28 cellular contexts compared by ENCODE assay signal in genomic region chr4:15852524-15852923, GRCh38.
"Had no signal": no experiment of that assay in that cellular context is flagged by ENCODE, and none has a peak within 500 bp of the region (broad histone marks: within the 10 kb centered on the region; RNA-seq: fewer than 3 reads in every experiment).

No MANE protein-coding gene starts in this region.

- H3K27me3 Mint-ChIP-seq: activated naive CD4-positive, alpha-beta T cell treated with anti-CD3 and anti-CD28 coated beads, Interleukin-2, amount 10 ng/mL, durations not matched to agents 7 days and 5 days; activated naive CD8-positive, alpha-beta T cell treated with anti-CD3 and anti-CD28 coated beads for 36 hours had no signal

- H3K36me3 ChIP-seq: brain microvascular endothelial cell, SJCRH30, WERI-Rb-1 had no signal

- H3K9me3 ChIP-seq: SJCRH30 had no signal

- H3K9me3 Mint-ChIP-seq: activated CD4-positive, alpha-beta T cell treated with anti-CD3 and anti-CD28 coated beads, Interleukin-2, amount 10 ng/mL, durations not matched to agents 7 days and 5 days; activated naive CD4-positive, alpha-beta T cell treated with anti-CD3 and anti-CD28 coated beads, Interleukin-2, amount 10 ng/mL, durations not matched to agents 7 days and 5 days; activated naive CD8-positive, alpha-beta T cell treated with anti-CD3 and anti-CD28 coated beads for 36 hours; activated T-cell treated with anti-CD3 and anti-CD28 coated beads, Interleukin-2, amount 50 U/mL, for 4 hours; activated T-helper 1 cell treated with anti-CD3 and anti-CD28 coated beads, Interleukin-12 subunit alpha, Interleukin-12 subunit beta, Interleukin-2, Interleukin-4 antibody, amounts not matched to agents 30 ng/mL and 10 ng/mL and 1 ng/mL, durations not matched to agents 14 hours and 24 hours and 36 hours had no signal

- H3K4me3 Mint-ChIP-seq: activated CD4-positive, alpha-beta T cell treated with anti-CD3 and anti-CD28 coated beads, Interleukin-2, amount 10 ng/mL, durations not matched to agents 7 days and 5 days; activated CD8-positive, alpha-beta T cell treated with anti-CD3 and anti-CD28 coated beads, Interleukin-2, amount 10 ng/mL, durations not matched to agents 7 days and 5 days; activated naive CD4-positive, alpha-beta T cell treated with anti-CD3 and anti-CD28 coated beads, Interleukin-2, amount 10 ng/mL, durations not matched to agents 7 days and 5 days; activated naive CD8-positive, alpha-beta T cell treated with anti-CD3 and anti-CD28 coated beads for 36 hours; activated T-cell treated with anti-CD3 and anti-CD28 coated beads, Interleukin-2, amount 50 U/mL, for 4 hours; activated T-helper 1 cell treated with anti-CD3 and anti-CD28 coated beads, Interleukin-12 subunit alpha, Interleukin-12 subunit beta, Interleukin-2, Interleukin-4 antibody, amounts not matched to agents 30 ng/mL and 10 ng/mL and 1 ng/mL, durations not matched to agents 14 hours and 24 hours and 36 hours had no signal

- H3K4me3 ChIP-seq: SJCRH30, SK-N-MC had no signal

- H3K27me3 ChIP-seq: brain microvascular endothelial cell had no signal

- DNase-seq: activated CD4-positive, alpha-beta T cell treated with anti-CD3 and anti-CD28 coated beads for 1 hour; activated CD4-positive, alpha-beta T cell treated with anti-CD3 and anti-CD28 coated beads, Interleukin-2, amount 10 ng/mL, durations not matched to agents 7 days and 5 days; activated CD4-positive, alpha-beta T cell treated with anti-CD3 and anti-CD28 coated beads, Interleukin-2, amount 50 U/mL, for 48 hours; activated CD4-positive, CD25-positive, alpha-beta regulatory T cell; activated CD8-positive, alpha-beta memory T cell treated with anti-CD3 and anti-CD28 coated beads, Interleukin-2, amount 50 U/mL, for 4 hours; activated CD8-positive, alpha-beta T cell treated with anti-CD3 and anti-CD28 coated beads, Interleukin-2, amount 10 ng/mL, durations not matched to agents 7 days and 5 days; activated naive CD4-positive, alpha-beta T cell treated with anti-CD3 and anti-CD28 coated beads, Interleukin-2, amount 10 ng/mL, durations not matched to agents 7 days and 5 days; activated naive CD8-positive, alpha-beta T cell treated with anti-CD3 and anti-CD28 coated beads for 36 hours; activated T-cell treated with anti-CD3 and anti-CD28 coated beads for 4 hours; activated T-cell treated with anti-CD3 and anti-CD28 coated beads, Interleukin-2, amount 50 U/mL, for 4 hours; amniotic stem cell; aorta; brain microvascular endothelial cell; central memory CD4-positive, alpha-beta T cell; NCI-H1092 treated with DMSO at 0.1 percent for 48 hours; NCI-H1417; NCI-H1694; NCI-H1930; NCI-H2081 treated with DMSO at 0.1 percent for 48 hours; NCI-H345; NCI-H524 treated with DMSO at 0.1 percent for 48 hours; SHP77; SJCRH30; T1000; WERI-Rb-1 had no signal

- H3K4me1 Mint-ChIP-seq: activated naive CD4-positive, alpha-beta T cell treated with anti-CD3 and anti-CD28 coated beads, Interleukin-2, amount 10 ng/mL, durations not matched to agents 7 days and 5 days had no signal

- H3K27ac Mint-ChIP-seq: activated CD4-positive, alpha-beta T cell treated with anti-CD3 and anti-CD28 coated beads, Interleukin-2, amount 10 ng/mL, durations not matched to agents 7 days and 5 days; activated CD8-positive, alpha-beta T cell treated with anti-CD3 and anti-CD28 coated beads, Interleukin-2, amount 10 ng/mL, durations not matched to agents 7 days and 5 days; activated naive CD4-positive, alpha-beta T cell treated with anti-CD3 and anti-CD28 coated beads, Interleukin-2, amount 10 ng/mL, durations not matched to agents 7 days and 5 days; activated naive CD8-positive, alpha-beta T cell treated with anti-CD3 and anti-CD28 coated beads for 36 hours; activated T-helper 1 cell treated with anti-CD3 and anti-CD28 coated beads, Interleukin-12 subunit alpha, Interleukin-12 subunit beta, Interleukin-2, Interleukin-4 antibody, amounts not matched to agents 30 ng/mL and 10 ng/mL and 1 ng/mL, durations not matched to agents 14 hours and 24 hours and 36 hours had no signal

- H3K4me1 ChIP-seq: SJCRH30 had no signal

- H3K27ac ChIP-seq: brain microvascular endothelial cell, KMS-11, SJCRH30, SK-N-MC, WERI-Rb-1 had no signal
